In genomic region chr11:26843539-26843938, GRCh38 we compare ENCODE assay signal across 1 cellular context.
TF ChIP-seq lines count a peak whose summit lies in the region.

No MANE protein-coding gene starts in this region.

TF ChIP-seq in IMR-90, 13 proteins besides CTCF, POLR2A, EP300 and RAD21:
- TF ChIP-seq NFE2L2 (IDR thresholded peaks at IDR 0.05; ENCODE audit: low read depth, low read length) (no peak), CEBPB (IDR thresholded peaks at IDR 0.05; ENCODE audit: low read depth, low read length) (no peak), RCOR1 (IDR thresholded peaks at IDR 0.05; ENCODE audit: insufficient replicate concordance, low read length) (no peak), SMC3 (IDR thresholded peaks at IDR 0.05; ENCODE audit: low read depth, low read length) (no peak), USF2 (IDR thresholded peaks at IDR 0.05; ENCODE audit: low read depth, low read length) (no peak), CHD1 (IDR thresholded peaks at IDR 0.05; ENCODE audit: low read depth, low read length) (no peak), MAZ (IDR thresholded peaks at IDR 0.05; ENCODE audit: borderline replicate concordance, low read depth, low read length) (no peak), MXI1 (IDR thresholded peaks at IDR 0.05; ENCODE audit: borderline replicate concordance, low read depth, low read length) (no peak), BHLHE40 (IDR thresholded peaks at IDR 0.05; ENCODE audit: low read depth, low read length) (no peak), MAFK (IDR thresholded peaks at IDR 0.05; ENCODE audit: low read depth, low read length) (no peak), ELK1 (IDR thresholded peaks at IDR 0.05; ENCODE audit: borderline replicate concordance, low read depth, low read length) (no peak), FOS (IDR thresholded peaks at IDR 0.05; ENCODE audit: low read depth, low read length) (no peak), RFX5 (IDR thresholded peaks at IDR 0.05; ENCODE audit: low read depth, low read length) (no peak)
TF ChIP-seq in IMR-90: peak in this region for 0.
